Comparison of ENCODE assay signal across 7 cellular contexts in the genomic region with DNA sequence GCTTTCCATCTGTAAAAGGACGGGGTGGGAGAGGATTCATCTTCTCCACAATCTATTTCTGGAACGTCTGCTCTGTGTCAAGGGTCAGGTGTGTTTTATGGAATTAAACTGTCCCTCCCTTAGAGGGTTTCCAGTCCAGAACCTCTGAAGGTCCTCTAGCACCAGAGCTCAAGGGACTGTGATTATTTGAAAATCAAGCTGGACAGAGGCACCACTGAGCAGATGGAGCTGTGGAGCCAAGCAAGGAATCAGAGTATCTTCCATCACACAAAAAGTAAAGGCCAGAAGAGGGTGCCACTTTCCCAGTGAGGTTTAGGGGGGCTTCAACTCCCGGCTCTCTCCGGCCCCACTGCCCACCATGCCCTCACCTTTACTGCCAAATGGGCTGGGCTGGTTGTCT. TPM values are rescaled to one million over a fixed set of nuclear protein-coding genes. Genes with fewer than 3 reads are reported as not detected.
"Had no signal": no experiment of that assay in that cellular context is flagged by ENCODE, and none has a peak within 500 bp of the region (broad histone marks: within the 10 kb centered on the region; RNA-seq: fewer than 3 reads in every experiment).

No MANE protein-coding gene starts in this region.

- DNase-seq: GM23248, GOT3, IMR-90, KBM-7 had no signal

- H3K27ac ChIP-seq: GM23248 had no signal

- H3K36me3 ChIP-seq: HAP-1 had no signal

- H3K4me1 ChIP-seq: HAP-1 had no signal

- H3K4me3 ChIP-seq: GM23248, HAP-1 had no signal

- H3K9me3 ChIP-seq: HAP-1 had no signal

RNA-seq across cellular contexts. Expression of a gene that starts 6.8 kb away (rescaled TPM):
- total RNA-seq: GM23248, H4, HT-29, IMR-90 had no signal
- polyA plus RNA-seq: GM23248, IMR-90 had no signal
